In genomic region chr3:58039609-58040008, GRCh38 we compare ENCODE assay signal across 1 cellular context.
TF ChIP-seq lines count a peak whose summit lies in the region.

No MANE protein-coding gene starts in this region.

TF ChIP-seq in HepG2, 621 proteins besides CTCF, POLR2A, EP300 and RAD21 (continued from another document):
- TF ChIP-seq, protein P1, sequence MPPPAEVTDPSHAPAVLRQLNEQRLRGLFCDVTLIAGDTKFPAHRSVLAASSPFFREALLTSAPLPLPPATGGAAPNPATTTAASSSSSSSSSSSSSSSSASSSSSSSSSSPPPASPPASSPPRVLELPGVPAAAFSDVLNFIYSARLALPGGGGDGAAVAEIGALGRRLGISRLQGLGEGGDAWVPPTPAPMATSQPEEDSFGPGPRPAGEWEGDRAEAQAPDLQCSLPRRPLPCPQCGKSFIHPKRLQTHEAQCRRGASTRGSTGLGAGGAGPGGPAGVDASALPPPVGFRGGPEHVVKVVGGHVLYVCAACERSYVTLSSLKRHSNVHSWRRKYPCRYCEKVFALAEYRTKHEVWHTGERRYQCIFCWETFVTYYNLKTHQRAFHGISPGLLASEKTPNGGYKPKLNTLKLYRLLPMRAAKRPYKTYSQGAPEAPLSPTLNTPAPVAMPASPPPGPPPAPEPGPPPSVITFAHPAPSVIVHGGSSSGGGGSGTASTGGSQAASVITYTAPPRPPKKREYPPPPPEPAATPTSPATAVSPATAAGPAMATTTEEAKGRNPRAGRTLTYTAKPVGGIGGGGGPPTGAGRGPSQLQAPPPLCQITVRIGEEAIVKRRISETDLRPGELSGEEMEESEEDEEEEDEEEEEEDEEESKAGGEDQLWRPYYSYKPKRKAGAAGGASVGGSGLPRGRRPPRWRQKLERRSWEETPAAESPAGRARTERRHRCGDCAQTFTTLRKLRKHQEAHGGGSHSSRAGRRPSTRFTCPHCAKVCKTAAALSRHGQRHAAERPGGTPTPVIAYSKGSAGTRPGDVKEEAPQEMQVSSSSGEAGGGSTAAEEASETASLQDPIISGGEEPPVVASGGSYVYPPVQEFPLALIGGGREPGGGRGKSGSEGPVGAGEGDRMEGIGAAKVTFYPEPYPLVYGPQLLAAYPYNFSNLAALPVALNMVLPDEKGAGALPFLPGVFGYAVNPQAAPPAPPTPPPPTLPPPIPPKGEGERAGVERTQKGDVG (CRISPR knock-in tag; IDR thresholded peaks at IDR 0.05; ENCODE audit: borderline replicate concordance): 0 out of 2 replicates have a peak, but pooled peaks have one; percentile 32
- TF ChIP-seq ZNF33A (CRISPR knock-in tag; IDR thresholded peaks at IDR 0.05; ENCODE audit: borderline replicate concordance) (0 out of 2 replicates have a peak, but pooled peaks have one; percentile 44), ZBTB7B (CRISPR knock-in tag; IDR thresholded peaks at IDR 0.05) (no peak)
- TF ChIP-seq, protein P2, sequence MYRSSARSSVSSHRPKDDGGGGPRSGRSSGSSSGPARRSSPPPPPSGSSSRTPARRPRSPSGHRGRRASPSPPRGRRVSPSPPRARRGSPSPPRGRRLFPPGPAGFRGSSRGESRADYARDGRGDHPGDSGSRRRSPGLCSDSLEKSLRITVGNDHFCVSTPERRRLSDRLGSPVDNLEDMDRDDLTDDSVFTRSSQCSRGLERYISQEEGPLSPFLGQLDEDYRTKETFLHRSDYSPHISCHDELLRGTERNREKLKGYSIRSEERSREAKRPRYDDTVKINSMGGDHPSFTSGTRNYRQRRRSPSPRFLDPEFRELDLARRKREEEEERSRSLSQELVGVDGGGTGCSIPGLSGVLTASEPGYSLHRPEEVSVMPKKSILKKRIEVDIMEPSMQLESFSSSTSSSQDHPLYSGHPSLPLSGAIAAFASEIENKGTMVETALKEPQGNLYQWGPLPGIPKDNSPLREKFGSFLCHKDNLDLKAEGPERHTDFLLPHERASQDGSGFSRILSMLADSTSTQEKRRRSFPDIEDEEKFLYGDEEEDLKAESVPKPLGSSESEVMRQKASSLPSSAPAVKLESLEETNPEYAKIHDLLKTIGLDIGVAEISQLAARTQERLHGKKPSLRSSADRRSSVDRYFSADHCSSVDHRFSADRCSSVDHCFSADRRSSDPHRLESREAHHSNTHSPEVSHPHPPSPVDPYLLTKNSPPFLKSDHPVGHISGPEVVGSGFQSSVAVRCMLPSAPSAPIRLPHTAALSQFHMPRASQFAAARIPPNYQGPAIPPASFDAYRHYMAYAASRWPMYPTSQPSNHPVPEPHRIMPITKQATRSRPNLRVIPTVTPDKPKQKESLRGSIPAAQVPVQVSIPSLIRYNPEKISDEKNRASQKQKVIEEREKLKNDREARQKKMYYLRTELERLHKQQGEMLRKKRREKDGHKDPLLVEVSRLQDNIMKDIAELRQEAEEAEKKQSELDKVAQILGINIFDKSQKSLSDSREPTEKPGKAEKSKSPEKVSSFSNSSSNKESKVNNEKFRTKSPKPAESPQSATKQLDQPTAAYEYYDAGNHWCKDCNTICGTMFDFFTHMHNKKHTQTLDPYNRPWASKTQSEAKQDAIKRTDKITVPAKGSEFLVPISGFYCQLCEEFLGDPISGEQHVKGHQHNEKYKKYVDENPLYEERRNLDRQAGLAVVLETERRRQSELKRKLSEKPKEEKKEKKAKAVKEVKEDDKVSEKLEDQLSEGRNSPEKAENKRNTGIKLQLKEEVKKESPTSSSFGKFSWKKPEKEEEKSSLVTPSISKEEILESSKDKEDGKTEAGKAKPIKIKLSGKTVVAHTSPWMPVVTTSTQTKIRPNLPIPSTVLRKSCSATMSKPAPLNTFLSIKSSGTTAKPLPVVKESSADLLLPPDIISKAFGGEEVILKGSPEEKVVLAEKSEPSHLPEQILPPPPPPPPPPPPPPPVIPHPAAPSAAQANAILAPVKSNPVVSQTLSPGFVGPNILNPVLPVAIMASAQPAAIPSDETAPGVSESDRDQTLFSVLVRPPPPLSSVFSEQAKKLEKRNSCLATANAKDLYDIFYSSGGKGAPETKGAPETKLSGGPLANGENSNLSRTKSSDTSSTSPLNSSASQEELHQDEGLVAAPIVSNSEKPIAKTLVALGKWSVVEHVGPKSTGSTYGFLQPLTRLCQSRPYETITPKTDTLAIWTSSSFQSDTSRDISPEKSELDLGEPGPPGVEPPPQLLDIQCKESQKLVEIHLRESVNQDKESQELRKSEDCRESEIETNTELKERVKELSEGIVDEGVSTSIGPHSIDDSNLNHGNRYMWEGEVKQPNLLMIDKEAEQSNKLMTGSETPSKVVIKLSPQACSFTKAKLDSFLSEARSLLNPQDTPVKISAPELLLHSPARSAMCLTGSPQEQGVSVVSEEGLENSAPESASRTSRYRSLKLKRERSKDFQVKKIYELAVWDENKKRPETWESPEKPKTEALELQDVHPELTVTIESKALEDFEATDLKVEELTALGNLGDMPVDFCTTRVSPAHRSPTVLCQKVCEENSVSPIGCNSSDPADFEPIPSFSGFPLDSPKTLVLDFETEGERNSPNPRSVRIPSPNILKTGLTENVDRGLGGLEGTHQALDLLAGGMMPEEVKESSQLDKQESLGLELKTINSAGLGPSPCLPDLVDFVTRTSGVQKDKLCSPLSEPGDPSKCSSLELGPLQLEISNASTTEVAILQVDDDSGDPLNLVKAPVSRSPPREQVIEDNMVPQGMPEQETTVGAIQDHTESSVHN (CRISPR knock-in tag; IDR thresholded peaks at IDR 0.05): no peak
- TF ChIP-seq, protein P3, sequence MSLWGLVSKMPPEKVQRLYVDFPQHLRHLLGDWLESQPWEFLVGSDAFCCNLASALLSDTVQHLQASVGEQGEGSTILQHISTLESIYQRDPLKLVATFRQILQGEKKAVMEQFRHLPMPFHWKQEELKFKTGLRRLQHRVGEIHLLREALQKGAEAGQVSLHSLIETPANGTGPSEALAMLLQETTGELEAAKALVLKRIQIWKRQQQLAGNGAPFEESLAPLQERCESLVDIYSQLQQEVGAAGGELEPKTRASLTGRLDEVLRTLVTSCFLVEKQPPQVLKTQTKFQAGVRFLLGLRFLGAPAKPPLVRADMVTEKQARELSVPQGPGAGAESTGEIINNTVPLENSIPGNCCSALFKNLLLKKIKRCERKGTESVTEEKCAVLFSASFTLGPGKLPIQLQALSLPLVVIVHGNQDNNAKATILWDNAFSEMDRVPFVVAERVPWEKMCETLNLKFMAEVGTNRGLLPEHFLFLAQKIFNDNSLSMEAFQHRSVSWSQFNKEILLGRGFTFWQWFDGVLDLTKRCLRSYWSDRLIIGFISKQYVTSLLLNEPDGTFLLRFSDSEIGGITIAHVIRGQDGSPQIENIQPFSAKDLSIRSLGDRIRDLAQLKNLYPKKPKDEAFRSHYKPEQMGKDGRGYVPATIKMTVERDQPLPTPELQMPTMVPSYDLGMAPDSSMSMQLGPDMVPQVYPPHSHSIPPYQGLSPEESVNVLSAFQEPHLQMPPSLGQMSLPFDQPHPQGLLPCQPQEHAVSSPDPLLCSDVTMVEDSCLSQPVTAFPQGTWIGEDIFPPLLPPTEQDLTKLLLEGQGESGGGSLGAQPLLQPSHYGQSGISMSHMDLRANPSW (CRISPR knock-in tag; IDR thresholded peaks at IDR 0.05; ENCODE audit: borderline replicate concordance): 0 out of 2 replicates have a peak, but pooled peaks have one; percentile 10
TF ChIP-seq in HepG2: peak in this region for 7.
